Comparison of ENCODE assay signal across 8 cellular contexts in genomic region chr4:70601422-70602039, GRCh38. TPM values are rescaled to one million over a fixed set of nuclear protein-coding genes. Genes with fewer than 3 reads are reported as not detected.
DNase-seq lines count a peak whose midpoint lies in the region; ATAC-seq and TF ChIP-seq lines count a peak whose summit lies in the region.

No MANE protein-coding gene starts in this region.

- TF ChIP-seq CTCF in spleen (IDR thresholded peaks at IDR 0.05 in 8 of 11, conservative IDR thresholded peaks at IDR 0.05 in 3 of 11) = peak; percentile 42 to 83 (median 72)

- H3K4me3 Mint-ChIP-seq in activated naive CD8-positive, alpha-beta T cell treated with anti-CD3 and anti-CD28 coated beads, Interleukin-2, amount 10 ng/mL, durations not matched to agents 7 days and 5 days = no peak overlapping the region

- no peaks in the 10 kb centered on the region for H3K27me3 ChIP-seq in spleen (replicated peaks in 1 of 7)

- H3K4me1 ChIP-seq in spleen = peaks cover 0 to 6% (median 0%) of the 10 kb centered on the region in 6 donors

- no peaks in the 10 kb centered on the region for H3K9me3 ChIP-seq in spleen

- H3K4me1 Mint-ChIP-seq in activated naive CD8-positive, alpha-beta T cell treated with anti-CD3 and anti-CD28 coated beads, Interleukin-2, amount 10 ng/mL, durations not matched to agents 7 days and 5 days = peaks cover 3% of the 10 kb centered on the region

- no peaks in the 10 kb centered on the region for H3K36me3 ChIP-seq in spleen

- no peaks in the 10 kb centered on the region for H3K36me3 Mint-ChIP-seq in activated naive CD8-positive, alpha-beta T cell treated with anti-CD3 and anti-CD28 coated beads, Interleukin-2, amount 10 ng/mL, durations not matched to agents 7 days and 5 days

- intact Hi-C loops in spleen (cut with DNase I; ENCODE audit: low total_unique reads) = no loop called here

- H3K27me3 Mint-ChIP-seq in activated naive CD8-positive, alpha-beta T cell treated with anti-CD3 and anti-CD28 coated beads, Interleukin-2, amount 10 ng/mL, durations not matched to agents 7 days and 5 days = peaks cover 5% of the 10 kb centered on the region

- H3K9me3 Mint-ChIP-seq in activated naive CD8-positive, alpha-beta T cell treated with anti-CD3 and anti-CD28 coated beads, Interleukin-2, amount 10 ng/mL, durations not matched to agents 7 days and 5 days = no peaks in the 10 kb centered on the region

- 24 to 30% (median 24%) methylated on average over 5 of the region's 5 CpGs for WGBS in spleen, 5 donors

- H3K4me3 ChIP-seq in spleen = no peak overlapping the region

- POLR2A ChIA-PET in activated naive CD8-positive, alpha-beta T cell treated with anti-CD3 and anti-CD28 coated beads, Interleukin-2, amount 10 ng/mL, durations not matched to agents 7 days and 5 days (lab: Charles Lee) = no interaction called here

- DNase-seq in activated gamma-delta T cell treated with Interleukin-2 at 50 U/mL for 16 hours = peak; percentile 53
- no peak for DNase-seq in activated gamma-delta T cell (lab: John Stamatoyannopoulos, UW)
- DNase-seq in NCI-H1105 treated with DMSO at 0.1 percent for 48 hours (lab: John Stamatoyannopoulos, UW) = peak; percentile 63
- DNase-seq in SKM-1 (lab: John Stamatoyannopoulos, UW; ENCODE audit: unreplicated experiment) = peak; percentile 44
- DNase-seq in activated naive CD8-positive, alpha-beta T cell treated with anti-CD3 and anti-CD28 coated beads, Interleukin-2, amount 10 ng/mL, durations not matched to agents 7 days and 5 days = peak; percentile 61
- DNase-seq in hepatic stellate cell (ENCODE audit: low spot score) = peak; percentile 12
- peak; percentile 82 for DNase-seq in spleen

- TF ChIP-seq POLR2A in spleen (IDR thresholded peaks at IDR 0.05) = no peak

- H3K27ac Mint-ChIP-seq in activated naive CD8-positive, alpha-beta T cell treated with anti-CD3 and anti-CD28 coated beads, Interleukin-2, amount 10 ng/mL, durations not matched to agents 7 days and 5 days = no peak overlapping the region

- peak; percentile 98 for ATAC-seq in HG02798 (IDR thresholded peaks at IDR 0.05; ENCODE audit: poor library complexity, unreplicated experiment)
- peak; percentile 99 for ATAC-seq in activated naive CD8-positive, alpha-beta T cell treated with anti-CD3 and anti-CD28 coated beads, Interleukin-2, amount 10 ng/mL, durations not matched to agents 7 days and 5 days (ENCODE audit: low read depth)

- H3K27ac ChIP-seq in spleen = no peak overlapping the region

RNA-seq across cellular contexts. Expression of gene AMBN, which starts 9.5 kb away (rescaled TPM):
- total RNA-seq in activated naive CD8-positive, alpha-beta T cell treated with anti-CD3 and anti-CD28 coated beads, Interleukin-2, amount 10 ng/mL, durations not matched to agents 7 days and 5 days = not detected
- not detected for total RNA-seq in spleen
- not detected for polyA plus RNA-seq in spleen

RNA-seq across cellular contexts. Expression of gene ENAM, which starts 27.0 kb away (rescaled TPM):
- not detected for total RNA-seq in activated naive CD8-positive, alpha-beta T cell treated with anti-CD3 and anti-CD28 coated beads, Interleukin-2, amount 10 ng/mL, durations not matched to agents 7 days and 5 days
- total RNA-seq in spleen = under 1 TPM in 2 of 7 donors, not detected in 5; 0.27 to 0.30 TPM
- under 1 TPM in 2 of 3 donors, not detected in 1; 0.02 to 0.03 TPM for polyA plus RNA-seq in spleen
